In genomic region chr6:71279740-71280139, GRCh38 we compare ENCODE assay signal across 24 cellular contexts.
"Had no signal": no experiment of that assay in that cellular context is flagged by ENCODE, and none has a peak within 500 bp of the region (broad histone marks: within the 10 kb centered on the region; RNA-seq: fewer than 3 reads in every experiment).

No MANE protein-coding gene starts in this region.

- H3K4me1 ChIP-seq: neural progenitor cell, parathyroid adenoma, psoas muscle, right lobe of liver, sigmoid colon, stomach, transverse colon, upper lobe of right lung, uterus had no signal

- ATAC-seq: natural killer cell; psoas muscle; right cardiac atrium; right lobe of liver; stimulated activated effector memory CD8-positive, alpha-beta T cell treated with anti-CD3 and anti-CD28 coated beads, Interleukin-12 subunit alpha, Interleukin-12 subunit beta, amount 100 ng/mL, for 72 hours; stimulated activated naive B cell treated with anti-CD40 and anti-IgM and Interleukin-4, amounts not matched to agents 10 μg/mL and 1 μg/mL and 100 μg/mL, for 72 hours; upper lobe of right lung had no signal

- H3K9me3 ChIP-seq: ovary, psoas muscle, right lobe of liver, sigmoid colon, stomach, thoracic aorta, tibial artery, transverse colon, upper lobe of right lung, uterus had no signal

- H3K27me3 ChIP-seq: neural progenitor cell, ovary, right lobe of liver, sigmoid colon, stomach, tibial artery, transverse colon, upper lobe of right lung, uterus had no signal

- H3K36me3 ChIP-seq: neural progenitor cell, ovary, right lobe of liver, sigmoid colon, stomach, thoracic aorta, tibial artery, transverse colon, upper lobe of right lung, uterus had no signal

- DNase-seq: natural killer cell; occipital lobe; ovary; posterior cingulate gyrus; psoas muscle; right cardiac atrium; right lobe of liver; sigmoid colon; small intestine; stimulated activated CD4-positive, alpha-beta T cell treated with anti-CD3 and anti-CD28 coated beads, Interleukin-15, amount 100 ng/mL, for 24 hours; stimulated activated CD4-positive, alpha-beta T cell treated with anti-CD3 and anti-CD28 coated beads, Interleukin-2, amount 100 ng/mL, for 24 hours; stimulated activated CD4-positive, alpha-beta T cell treated with anti-CD3 and anti-CD28 coated beads, Interleukin-2, amount 100 ng/mL, for 48 hours; stimulated activated CD4-positive, alpha-beta T cell treated with anti-CD3 and anti-CD28 coated beads, Interleukin-4, amount 100 ng/mL, for 24 hours; stimulated activated naive B cell treated with anti-CD40 and anti-IgM and Interleukin-4, amounts not matched to agents 10 μg/mL and 1 μg/mL and 100 μg/mL, for 72 hours; stimulated activated naive CD4-positive, alpha-beta T cell treated with Interleukin-2 at 50 U/mL for 16 hours; stomach; tibial artery; transverse colon; upper lobe of right lung; uterus had no signal

- H3K27ac ChIP-seq: neural progenitor cell, ovary, parathyroid adenoma, psoas muscle, right lobe of liver, sigmoid colon, stomach, thoracic aorta, tibial artery, transverse colon, upper lobe of right lung, uterus had no signal

- H3K4me3 ChIP-seq: neural progenitor cell, ovary, psoas muscle, right lobe of liver, sigmoid colon, stomach, thoracic aorta, tibial artery, transverse colon, upper lobe of right lung, uterus had no signal
